ENCODE assay signal across 8 cellular contexts in the genomic region with DNA sequence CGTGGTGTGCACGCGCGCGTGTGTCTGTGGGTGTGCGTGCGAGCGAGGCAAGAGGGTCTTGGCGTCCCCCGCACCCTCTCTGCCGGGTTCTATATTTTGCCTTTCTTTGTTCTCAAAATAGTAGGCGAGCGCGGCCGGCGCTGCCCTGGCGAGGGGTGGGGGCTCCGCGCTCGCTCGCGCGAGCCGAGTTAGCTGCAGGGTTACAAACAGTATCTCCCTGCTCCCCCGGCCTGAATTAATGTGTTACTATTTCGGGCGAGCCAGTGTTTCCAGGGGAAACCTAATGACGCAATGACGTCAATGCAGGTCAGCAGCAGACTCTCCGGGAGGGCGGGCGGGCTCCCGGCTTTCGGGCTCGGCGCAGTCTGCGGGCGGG.
A peak's percentile ranks its signal among the peaks of the same experiment; 100 is the strongest.
DNase-seq lines count a peak whose midpoint lies in the region; ATAC-seq and TF ChIP-seq lines count a peak whose summit lies in the region.

No MANE protein-coding gene starts in this region.

- in situ Hi-C loops in Panc1 (cut with HindIII; ENCODE audit: low pct_unique_long_range_greater_than_20kb, low sequenced_read_pairs), result no loop called here

- peaks cover 80 to 94% (median 89%) of the 10 kb centered on the region in 3 donors for H3K27me3 Mint-ChIP-seq in CD14-positive monocyte (ENCODE audit: low read depth in 3 of 3)
- peaks cover 65% of the 10 kb centered on the region for H3K27me3 Mint-ChIP-seq in HFFc6 (ENCODE audit: insufficient read depth)
- peaks cover 92% of the 10 kb centered on the region for H3K27me3 Mint-ChIP-seq in dendritic cell treated with granulocyte-macrophage colony-stimulating factor and Interleukin-4, amounts not matched to agents 40 ng/mL and 50 ng/mL, for 4 days
- peaks cover 26% of the 10 kb centered on the region for H3K27me3 Mint-ChIP-seq in memory B cell

- CTCF ChIA-PET in Panc1 (lab: Charles Lee), result no interaction called here

- H3K4me1 ChIP-seq in Panc1 (ENCODE audit: control insufficient read depth, insufficient read depth, low read length) (0 out of 2 replicates have a peak, but pooled peaks cover 2% of the 10 kb centered on the region), thoracic aorta (ENCODE audit: control insufficient read depth in 1 of 2, low read depth in 2 of 2) (peaks cover 8 to 10% of the 10 kb centered on the region in 2 donors)

- TF ChIP-seq CTCF in CD14-positive monocyte (IDR thresholded peaks at IDR 0.05) (no peak), HFFc6 (IDR thresholded peaks at IDR 0.05) (no peak), Panc1 (IDR thresholded peaks at IDR 0.05) (no peak), thoracic aorta (IDR thresholded peaks at IDR 0.05) (no peak)

- H3K36me3 Mint-ChIP-seq in CD14-positive monocyte (peaks cover 7 to 15% of the 10 kb centered on the region in 2 donors), HFFc6 (ENCODE audit: low read depth) (peaks cover 4% of the 10 kb centered on the region; the same call in 1 of the 2 replicates), memory B cell (peaks cover 3% of the 10 kb centered on the region)
- no peaks in the 10 kb centered on the region for H3K36me3 Mint-ChIP-seq in dendritic cell treated with granulocyte-macrophage colony-stimulating factor and Interleukin-4, amounts not matched to agents 40 ng/mL and 50 ng/mL, for 4 days (ENCODE audit: low read depth)

- H3K9me3 Mint-ChIP-seq in CD14-positive monocyte, result peaks cover 0 to 30% (median 17%) of the 10 kb centered on the region in 7 donors
- H3K9me3 Mint-ChIP-seq in HFFc6, result no peaks in the 10 kb centered on the region
- H3K9me3 Mint-ChIP-seq in dendritic cell treated with granulocyte-macrophage colony-stimulating factor and Interleukin-4, amounts not matched to agents 40 ng/mL and 50 ng/mL, for 4 days, result no peaks in the 10 kb centered on the region
- no peaks in the 10 kb centered on the region for H3K9me3 Mint-ChIP-seq in memory B cell

- no peak overlapping the region for H3K27ac ChIP-seq in Panc1 (ENCODE audit: low read length)
- no peak overlapping the region for H3K27ac ChIP-seq in thoracic aorta

- peaks cover 12% of the 10 kb centered on the region; the same call in 1 of the 2 replicates for H3K27me3 ChIP-seq in Panc1 (ENCODE audit: control insufficient read depth, insufficient read depth, low read length)
- H3K27me3 ChIP-seq in thoracic aorta (replicated peaks; ENCODE audit: insufficient read depth), result no peaks in the 10 kb centered on the region

- H3K4me1 Mint-ChIP-seq in CD14-positive monocyte (peaks cover 18% of the 10 kb centered on the region), HFFc6 (ENCODE audit: low read depth) (peaks cover 34% of the 10 kb centered on the region), memory B cell (peaks cover 16% of the 10 kb centered on the region)
- H3K4me1 Mint-ChIP-seq in dendritic cell treated with granulocyte-macrophage colony-stimulating factor and Interleukin-4, amounts not matched to agents 40 ng/mL and 50 ng/mL, for 4 days (ENCODE audit: low read depth), result peaks cover 28% of the 10 kb centered on the region

- DNase-seq in CD14-positive monocyte (ENCODE audit: low spot score), result no peak
- DNase-seq in HFFc6, result peak; percentile 29
- no peak for DNase-seq in Panc1 (ENCODE audit: low read depth, low spot score)
- DNase-seq in memory B cell (ENCODE audit: low spot score in 2 of 2), result no peak
- no peak for DNase-seq in thoracic aorta (ENCODE audit: low spot score)
- DNase-seq in retina, result no peak

- ATAC-seq in Panc1 (peak; percentile 48), memory B cell (ENCODE audit: low read depth) (peak; percentile 57), thoracic aorta (ENCODE audit: insufficient number of reproducible peaks, low FRiP score, low read depth) (no peak), HG03457 (IDR thresholded peaks at IDR 0.05; ENCODE audit: unreplicated experiment) (no peak)

- intact Hi-C loops in CD14-positive monocyte (cut with micrococcal nuclease), result no loop called here
- intact Hi-C loops in Panc1 (cut with micrococcal nuclease; ENCODE audit: unreplicated experiment), result no loop called here
- intact Hi-C loops in dendritic cell treated with granulocyte-macrophage colony-stimulating factor and Interleukin-4, amounts not matched to agents 40 ng/mL and 50 ng/mL, for 4 days (cut with micrococcal nuclease), result no loop called here

- BruUV-seq in Panc1 (replicated peaks; lab: Mats Ljungman, UMichigan), result no TSS peak

- H3K36me3 ChIP-seq in Panc1 (ENCODE audit: control insufficient read depth, insufficient read depth, low read length), result no peaks in the 10 kb centered on the region
- no peaks in the 10 kb centered on the region for H3K36me3 ChIP-seq in thoracic aorta

- H3K27ac Mint-ChIP-seq in CD14-positive monocyte (no peak overlapping the region), HFFc6 (no peak overlapping the region), memory B cell (no peak overlapping the region)
- H3K27ac Mint-ChIP-seq in dendritic cell treated with granulocyte-macrophage colony-stimulating factor and Interleukin-4, amounts not matched to agents 40 ng/mL and 50 ng/mL, for 4 days, result no peak overlapping the region

- H3K4me3 ChIP-seq in Panc1 (ENCODE audit: low read depth in 2 of 2, low read length in 2 of 2) (peak overlapping the region; percentile 43 to 54), thoracic aorta (peak overlapping the region; percentile 65)

- H3K4me3 Mint-ChIP-seq in CD14-positive monocyte (peak overlapping the region; percentile 76 to 93), HFFc6 (peak overlapping the region; percentile 65), memory B cell (peak overlapping the region; percentile 81)
- H3K4me3 Mint-ChIP-seq in dendritic cell treated with granulocyte-macrophage colony-stimulating factor and Interleukin-4, amounts not matched to agents 40 ng/mL and 50 ng/mL, for 4 days, result peak overlapping the region; percentile 76

- POLR2A ChIA-PET in Panc1 (lab: Charles Lee), result no interaction called here

- H3K9me3 ChIP-seq in Panc1 (ENCODE audit: control insufficient read depth, insufficient read depth, low read depth, low read length) (no peaks in the 10 kb centered on the region), thoracic aorta (no peaks in the 10 kb centered on the region)

Comparison
In these comparisons a context has a peak if more than half of its experiments do, and no peak if none do; other contexts are left out.
1. ATAC-seq: peak in Panc1 (single experiment) and memory B cell (single experiment); none in thoracic aorta (single experiment) and HG03457 (single experiment).
2. Peak in every context shown above with its lines, with median percentiles within 50 percentile points of each other: H3K4me3 Mint-ChIP-seq.